17 cellular contexts compared by ENCODE assay signal in the genomic region with DNA sequence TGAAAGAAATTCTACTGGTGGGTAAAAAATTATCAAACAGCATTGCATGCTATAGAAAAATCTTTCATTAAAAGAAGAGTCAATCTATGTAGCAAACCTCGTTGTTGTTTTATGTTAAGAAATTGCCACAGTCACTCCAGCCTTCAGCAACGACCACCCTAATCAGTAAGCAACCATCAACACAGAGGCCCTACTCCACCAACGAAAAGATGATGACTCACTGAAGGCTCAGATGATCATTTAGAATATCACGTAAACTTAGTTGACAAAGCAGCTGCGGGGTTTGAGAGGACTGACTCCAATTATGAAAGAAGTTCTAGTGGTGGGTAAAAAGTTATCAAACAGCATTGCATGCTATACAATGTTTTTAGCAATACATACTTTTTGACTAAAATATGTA.
DNase-seq lines count a peak whose midpoint lies in the region; ATAC-seq and TF ChIP-seq lines count a peak whose summit lies in the region.
"Had no signal": no experiment of that assay in that cellular context is flagged by ENCODE, and none has a peak within 500 bp of the region (broad histone marks: within the 10 kb centered on the region; RNA-seq: fewer than 3 reads in every experiment).

No MANE protein-coding gene starts in this region.

- no peak overlapping the region for H2BK5ac ChIP-seq in IMR-90 (ENCODE audit: low read depth, low read length, poor library complexity, severe bottlenecking)

- TF ChIP-seq POLR2A in IMR-90 (IDR thresholded peaks at IDR 0.05; ENCODE audit: low read depth, low read length) (no peak), lower leg skin (IDR thresholded peaks at IDR 0.05) (no peak)

- POLR2A ChIA-PET in IMR-90 (lab: Charles Lee; ENCODE audit: unreplicated experiment): no interaction called here

- H3K23ac ChIP-seq in IMR-90 (ENCODE audit: low read depth, low read length): no peak overlapping the region

- H2AK5ac ChIP-seq in IMR-90 (ENCODE audit: low read depth, low read length): no peak overlapping the region

- H3K79me2 ChIP-seq in fibroblast of lung (ENCODE audit: control insufficient read depth, insufficient read depth, low read length): no peaks in the 10 kb centered on the region

- BruUV-seq in IMR-90 (replicated peaks; lab: Mats Ljungman, UMichigan): no TSS peak

- dilution Hi-C loops in IMR-90 (cut with HindIII; ENCODE audit: low sequenced_read_pairs, unreplicated experiment): no loop called here

- DNase-seq in ELR (ENCODE audit: low read depth) (peak; percentile 32), IMR-90 (peak; percentile 61), SJCRH30 (peak; percentile 19 to 57), fibroblast of lung (ENCODE audit: low read depth in 2 of 2) (peak; percentile 30 to 33), NCI-H2029 (lab: John Stamatoyannopoulos, UW) (no peak), lower leg skin (ENCODE audit: low spot score in 2 of 2) (no peak)
- DNase-seq: 8988T; C1 segment of cervical spinal cord; Calu3; CD4-positive, alpha-beta memory T cell; COR-L47; DMS53; DMS79 treated with DMSO at 0.1 percent for 48 hours; H9; HFFc6 had no signal

- intact Hi-C loops in IMR-90 (cut with micrococcal nuclease): no loop called here
- intact Hi-C loops in lower leg skin (cut with DNase I; ENCODE audit: low total_unique reads): no loop called here

- H3K4ac ChIP-seq in IMR-90 (ENCODE audit: low read depth, low read length): no peak overlapping the region

- no peak overlapping the region for H2AK9ac ChIP-seq in IMR-90 (replicated peaks; ENCODE audit: low read depth, low read length, poor library complexity)

- in situ Hi-C loops in IMR-90 (cut with MboI; ENCODE audit: low sequenced_read_pairs): no loop called here

- no peak overlapping the region for H3K9ac ChIP-seq in IMR-90 (ENCODE audit: low read depth, low read length)
- no peak overlapping the region for H3K9ac ChIP-seq in fibroblast of lung (ENCODE audit: insufficient read depth, low read length)

- no peak for TF ChIP-seq RAD21 in IMR-90 (IDR thresholded peaks at IDR 0.05; ENCODE audit: low read length)

- no CpG with 5 or more reads among the region's 5 CpGs for WGBS in IMR-90 (ENCODE audit: extremely low coverage in 2 of 2, insufficient read length in 1 of 2), 2 experiments
- 72 to 74% methylated on average over 5 of the region's 5 CpGs for WGBS in lower leg skin, 2 donors

- ATAC-seq in IMR-90 (ENCODE audit: low read depth) (peak; percentile 51), GM21723 (IDR thresholded peaks at IDR 0.05; ENCODE audit: unreplicated experiment) (no peak)
- ATAC-seq: GM23338 had no signal

- H3K18ac ChIP-seq in IMR-90 (ENCODE audit: low read depth, low read length): no peak overlapping the region

- no peak overlapping the region for H3K56ac ChIP-seq in IMR-90 (ENCODE audit: extremely low read depth, insufficient read depth, low read length)

- CTCF ChIA-PET in IMR-90 (lab: Yijun Ruan, JAX): no interaction called here

- TF ChIP-seq CTCF in IMR-90 (conservative IDR thresholded peaks at IDR 0.05; ENCODE audit: low read depth, low read length) (no peak), fibroblast of lung (conservative IDR thresholded peaks at IDR 0.05 in 1 of 2, IDR thresholded peaks at IDR 0.05 in 1 of 2; ENCODE audit: low read depth in 1 of 2, low read length in 2 of 2) (no peak), lower leg skin (IDR thresholded peaks at IDR 0.05) (no peak)

- no peak overlapping the region for H4K5ac ChIP-seq in IMR-90 (ENCODE audit: low read depth, low read length)

- no peak overlapping the region for H3K14ac ChIP-seq in IMR-90 (replicated peaks; ENCODE audit: low read depth, low read length)

- H3K4me1 ChIP-seq in IMR-90 (ENCODE audit: control insufficient read depth, insufficient read depth, low read length) (peaks cover 6% of the 10 kb centered on the region), SJCRH30 (peaks cover 18% of the 10 kb centered on the region), fibroblast of lung (ENCODE audit: control insufficient read depth, extremely low read depth, insufficient read depth, low read length) (peaks cover 6% of the 10 kb centered on the region)

- H3K27me3 ChIP-seq in IMR-90 (ENCODE audit: control insufficient read depth, insufficient read depth, low read length) (no peaks in the 10 kb centered on the region; the same call in 1 of the 2 replicates), SJCRH30 (no peaks in the 10 kb centered on the region), fibroblast of lung (ENCODE audit: control insufficient read depth, insufficient read depth, low read length) (no peaks in the 10 kb centered on the region)

- no peak overlapping the region for H4K91ac ChIP-seq in IMR-90 (ENCODE audit: insufficient read depth, low read depth, low read length)

- H2BK15ac ChIP-seq in IMR-90 (ENCODE audit: low read depth, low read length): no peak overlapping the region

- H3K9me3 ChIP-seq in IMR-90 (ENCODE audit: control insufficient read depth, insufficient read depth, low read length): peaks cover 2% of the 10 kb centered on the region; the same call in 1 of the 2 replicates
- peaks cover 6% of the 10 kb centered on the region; the same call in 1 of the 2 replicates for H3K9me3 ChIP-seq in SJCRH30 (replicated peaks)
- H3K9me3 ChIP-seq in fibroblast of lung (ENCODE audit: control insufficient read depth, insufficient read depth, low read depth, low read length): no peaks in the 10 kb centered on the region

- H3K4me2 ChIP-seq in IMR-90 (ENCODE audit: low read depth, low read length): no peak overlapping the region
- H3K4me2 ChIP-seq in fibroblast of lung (ENCODE audit: extremely low read depth, insufficient read depth, low read length): no peak overlapping the region
- H3K4me2 ChIP-seq: GM23338 had no signal

- no peak overlapping the region for H3K27ac ChIP-seq in IMR-90 (ENCODE audit: insufficient read depth, low read length)
- no peak overlapping the region for H3K27ac ChIP-seq in SJCRH30
- H3K27ac ChIP-seq in fibroblast of lung (ENCODE audit: insufficient read depth, low read length): no peak overlapping the region

- no peak overlapping the region for H3K4me3 ChIP-seq in IMR-90 (ENCODE audit: insufficient read depth, low read depth, low read length)
- no peak overlapping the region for H3K4me3 ChIP-seq in SJCRH30
- H3K4me3 ChIP-seq in fibroblast of lung (replicated peaks in 1 of 4; ENCODE audit: control extremely low read depth in 1 of 4, insufficient read depth in 1 of 4, low read depth in 3 of 4, low read length in 4 of 4): no peak overlapping the region
- no peak overlapping the region for H3K4me3 ChIP-seq in lower leg skin (ENCODE audit: low read depth, poor library complexity, severe bottlenecking)
- H3K4me3 ChIP-seq: GM23338 had no signal

- H3K36me3 ChIP-seq in IMR-90 (ENCODE audit: control insufficient read depth, insufficient read depth, low read length) (no peaks in the 10 kb centered on the region), SJCRH30 (no peaks in the 10 kb centered on the region), fibroblast of lung (ENCODE audit: control insufficient read depth, insufficient read depth, low read length) (no peaks in the 10 kb centered on the region)

- H4K20me1 ChIP-seq in IMR-90 (ENCODE audit: insufficient read depth, low read length): no peaks in the 10 kb centered on the region
- H4K20me1 ChIP-seq in fibroblast of lung (ENCODE audit: control insufficient read depth, extremely low read depth, insufficient read depth, low read length): no peaks in the 10 kb centered on the region

- no peak overlapping the region for H2AFZ ChIP-seq in IMR-90 (replicated peaks; ENCODE audit: low read length, poor library complexity)
- H2AFZ ChIP-seq in fibroblast of lung (ENCODE audit: low read length): no peak overlapping the region
- H2AFZ ChIP-seq: GM23338 had no signal

- 0 out of 2 replicates have a peak, but pooled peaks cover 3% of the 10 kb centered on the region for H3K9me1 ChIP-seq in IMR-90 (ENCODE audit: insufficient read depth, low read length)

- no peak overlapping the region for H2BK120ac ChIP-seq in IMR-90 (ENCODE audit: low read depth, low read length)

- H2BK20ac ChIP-seq in IMR-90 (ENCODE audit: low read depth, low read length): no peak overlapping the region

- H4K8ac ChIP-seq in IMR-90 (ENCODE audit: low read depth in 2 of 2, low read length in 2 of 2): no peak overlapping the region

- no peaks in the 10 kb centered on the region for H3K79me1 ChIP-seq in IMR-90 (ENCODE audit: low read depth in 1 of 2, low read length in 2 of 2)

TF ChIP-seq in IMR-90, 13 proteins besides CTCF, POLR2A, EP300 and RAD21:
- TF ChIP-seq CEBPB (IDR thresholded peaks at IDR 0.05; ENCODE audit: low read depth, low read length) (no peak), BHLHE40 (IDR thresholded peaks at IDR 0.05; ENCODE audit: low read depth, low read length) (no peak), MXI1 (IDR thresholded peaks at IDR 0.05; ENCODE audit: borderline replicate concordance, low read depth, low read length) (no peak), RCOR1 (IDR thresholded peaks at IDR 0.05; ENCODE audit: insufficient replicate concordance, low read length) (no peak), SMC3 (IDR thresholded peaks at IDR 0.05; ENCODE audit: low read depth, low read length) (no peak), USF2 (IDR thresholded peaks at IDR 0.05; ENCODE audit: low read depth, low read length) (no peak), FOS (IDR thresholded peaks at IDR 0.05; ENCODE audit: low read depth, low read length) (peak; percentile 30; the same call in 1 of the 2 replicates)
- TF ChIP-seq, protein P1, sequence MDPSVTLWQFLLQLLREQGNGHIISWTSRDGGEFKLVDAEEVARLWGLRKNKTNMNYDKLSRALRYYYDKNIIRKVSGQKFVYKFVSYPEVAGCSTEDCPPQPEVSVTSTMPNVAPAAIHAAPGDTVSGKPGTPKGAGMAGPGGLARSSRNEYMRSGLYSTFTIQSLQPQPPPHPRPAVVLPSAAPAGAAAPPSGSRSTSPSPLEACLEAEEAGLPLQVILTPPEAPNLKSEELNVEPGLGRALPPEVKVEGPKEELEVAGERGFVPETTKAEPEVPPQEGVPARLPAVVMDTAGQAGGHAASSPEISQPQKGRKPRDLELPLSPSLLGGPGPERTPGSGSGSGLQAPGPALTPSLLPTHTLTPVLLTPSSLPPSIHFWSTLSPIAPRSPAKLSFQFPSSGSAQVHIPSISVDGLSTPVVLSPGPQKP (IDR thresholded peaks at IDR 0.05; ENCODE audit: borderline replicate concordance, low read depth, low read length): no peak
TF ChIP-seq in IMR-90: peak in this region for 1.

Comparison
In these comparisons a context has a peak if more than half of its experiments do, and no peak if none do; other contexts are left out.
1. DNase-seq: peak in ELR (single experiment), IMR-90 (single experiment), SJCRH30 (2 of 2) and fibroblast of lung (2 of 2); none in NCI-H2029 (single experiment) and lower leg skin (0 of 2).